Comparison of ENCODE assay signal across 25 cellular contexts in the genomic region with DNA sequence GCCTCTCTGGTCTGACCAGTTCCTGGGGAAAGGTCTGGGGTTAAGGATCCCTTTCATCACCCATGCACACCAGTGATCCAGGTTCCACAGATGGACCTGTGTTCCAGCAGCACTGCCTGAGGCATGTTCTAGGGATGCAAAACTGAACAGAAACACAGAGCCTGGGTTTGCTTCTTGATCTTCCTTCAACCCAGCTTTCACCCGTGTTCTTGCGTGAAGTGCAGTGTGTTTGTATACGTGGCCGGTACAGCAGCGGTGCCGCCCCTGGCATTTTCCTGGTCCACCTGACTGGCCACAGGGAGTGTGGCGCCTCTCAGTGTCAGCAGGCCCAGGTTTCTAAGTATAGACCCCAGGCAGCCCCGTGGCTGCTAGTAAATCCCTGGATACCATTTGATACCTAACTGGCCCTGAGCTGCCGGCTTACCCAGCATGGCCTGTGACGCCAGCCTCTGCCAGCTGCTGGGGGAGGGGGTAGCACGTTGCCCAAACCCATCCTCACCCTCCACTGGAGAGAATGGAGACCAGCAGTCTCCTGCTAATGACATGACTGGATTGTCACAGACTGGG. TPM values are rescaled to one million over a fixed set of nuclear protein-coding genes. Genes with fewer than 3 reads are reported as not detected.
DNase-seq lines count a peak whose midpoint lies in the region; ATAC-seq, FAIRE-seq and TF ChIP-seq lines count a peak whose summit lies in the region.
"Had no signal": no experiment of that assay in that cellular context is flagged by ENCODE, and none has a peak within 500 bp of the region (broad histone marks: within the 10 kb centered on the region; RNA-seq: fewer than 3 reads in every experiment).

No MANE protein-coding gene starts in this region.

- H3K9me3 ChIP-seq in K562 (replicated peaks; ENCODE audit: control insufficient read depth, insufficient read depth, low read depth, low read length) = no peaks in the 10 kb centered on the region
- no peaks in the 10 kb centered on the region for H3K9me3 ChIP-seq in CD4-positive, alpha-beta memory T cell (ENCODE audit: control insufficient read depth in 1 of 2, low read length in 2 of 2)
- H3K9me3 ChIP-seq: breast epithelium, thoracic aorta had no signal

- TF ChIP-seq RAD21 in K562 (CRISPR knock-in tag; conservative IDR thresholded peaks at IDR 0.05 in 1 of 2, IDR thresholded peaks at IDR 0.05 in 1 of 2) = no peak

- WGBS in K562 (ENCODE audit: insufficient coverage, low coverage, missing lambda C conversion rate) = 88% methylated on average over 10 of the region's 11 CpGs

- peaks cover 91% of the 10 kb centered on the region for H3K4me1 Mint-ChIP-seq in stimulated activated naive CD8-positive, alpha-beta T cell treated with anti-CD3 and anti-CD28 coated beads, Interleukin-15, Interleukin-2, amounts not matched to agents 100 ng/mL and 50 ng/mL, for 24 hours (ENCODE audit: low read depth)
- H3K4me1 Mint-ChIP-seq in natural killer cell = peaks cover 67 to 72% of the 10 kb centered on the region in 2 donors
- peaks cover 9 to 16% (median 11%) of the 10 kb centered on the region in 4 donors for H3K4me1 Mint-ChIP-seq in CD4-positive, alpha-beta memory T cell

- peak overlapping the region; percentile 92 for H3K27ac ChIP-seq in K562 (ENCODE audit: extremely low read depth, low read depth, low read length)
- H3K27ac ChIP-seq in CD4-positive, alpha-beta memory T cell (ENCODE audit: low read depth, low read length) = no peak overlapping the region
- H3K27ac ChIP-seq: breast epithelium, epithelial cell of prostate, thoracic aorta had no signal

- H3K4me3 Mint-ChIP-seq in stimulated activated naive CD8-positive, alpha-beta T cell treated with anti-CD3 and anti-CD28 coated beads, Interleukin-15, Interleukin-2, amounts not matched to agents 100 ng/mL and 50 ng/mL, for 24 hours = no peak overlapping the region
- no peak overlapping the region for H3K4me3 Mint-ChIP-seq in natural killer cell
- H3K4me3 Mint-ChIP-seq in CD4-positive, alpha-beta memory T cell = no peak overlapping the region
- H3K4me3 Mint-ChIP-seq: activated naive CD8-positive, alpha-beta T cell treated with anti-CD3 and anti-CD28 coated beads, Interleukin-2, amount 10 ng/mL, durations not matched to agents 7 days and 5 days; nephron progenitor cell had no signal

- CTCF ChIA-PET in K562 (lab: Yijun Ruan, JAX; ENCODE audit: low intra/inter-chr PET ratio) (no interaction called here), GM10248 (lab: Yijun Ruan, JAX) (interaction anchor here (12.2 kb wide), 1 partner anchor 29 kb away, joined by 125 read pairs; no protein-coding TSS in a partner anchor)
- CTCF ChIA-PET in CD4-positive, alpha-beta memory T cell (lab: Charles Lee; ENCODE audit: partially characterized antibody) = no interaction called here

- TF ChIP-seq CTCF in K562 (IDR thresholded peaks at IDR 0.05 in 2 of 3, conservative IDR thresholded peaks at IDR 0.05 in 1 of 3; ENCODE audit: insufficient read depth in 2 of 3, low read depth in 1 of 3, low read length in 3 of 3) (no peak), natural killer cell (IDR thresholded peaks at IDR 0.05) (no peak), GM10248 (IDR thresholded peaks at IDR 0.05; ENCODE audit: control extremely low read depth, extremely low read depth, low read depth, missing control alignments) (no peak)

- TF ChIP-seq POLR2A in K562 (conservative IDR thresholded peaks at IDR 0.05) = no peak

- no peak for ATAC-seq in stimulated activated naive CD8-positive, alpha-beta T cell treated with anti-CD3 and anti-CD28 coated beads, Interleukin-15, Interleukin-2, amounts not matched to agents 100 U/mL and 50 U/mL, for 24 hours
- ATAC-seq in K562 (no peak), natural killer cell (no peak)

- intact Hi-C loops in K562 (cut with micrococcal nuclease) = loop anchor here (2.0 to 10.0 kb wide), 4 partner anchors 77 to 487 kb away; no protein-coding TSS in a partner anchor
- intact Hi-C loops in natural killer cell (cut with micrococcal nuclease) = no loop called here
- intact Hi-C loops in CD4-positive, alpha-beta memory T cell (cut with micrococcal nuclease) = no loop called here

- in situ Hi-C loops in K562 (cut with MboI) = no loop called here

- peaks cover 7% of the 10 kb centered on the region; the same call in 2 of the 3 replicates for H3K36me3 ChIP-seq in K562 (ENCODE audit: control insufficient read depth, insufficient read depth, low read length)
- H3K36me3 ChIP-seq in CD4-positive, alpha-beta memory T cell (ENCODE audit: insufficient read depth, low read length) = no peaks in the 10 kb centered on the region
- H3K36me3 ChIP-seq: breast epithelium, thoracic aorta had no signal

- no peak for FAIRE-seq in K562 (lab: Jason Lieb, UNC)
- FAIRE-seq: GM18507 had no signal

- H3K27ac Mint-ChIP-seq in stimulated activated naive CD8-positive, alpha-beta T cell treated with anti-CD3 and anti-CD28 coated beads, Interleukin-15, Interleukin-2, amounts not matched to agents 100 ng/mL and 50 ng/mL, for 24 hours = peak overlapping the region; percentile 72
- peak overlapping the region; percentile 93 to 94 for H3K27ac Mint-ChIP-seq in natural killer cell
- H3K27ac Mint-ChIP-seq in CD4-positive, alpha-beta memory T cell = peak overlapping the region in 1 of 7 donors; percentile 58
- H3K27ac Mint-ChIP-seq: nephron progenitor cell, progenitor cell of endocrine pancreas had no signal

- H2AFZ ChIP-seq in K562 (ENCODE audit: low read depth, low read length) = no peak overlapping the region

- peaks cover 33% of the 10 kb centered on the region for H3K36me3 Mint-ChIP-seq in stimulated activated naive CD8-positive, alpha-beta T cell treated with anti-CD3 and anti-CD28 coated beads, Interleukin-15, Interleukin-2, amounts not matched to agents 100 ng/mL and 50 ng/mL, for 24 hours (ENCODE audit: low read depth)
- H3K36me3 Mint-ChIP-seq in natural killer cell = no peaks in the 10 kb centered on the region
- H3K36me3 Mint-ChIP-seq in CD4-positive, alpha-beta memory T cell = peaks cover 4 to 5% of the 10 kb centered on the region in 2 donors

- POLR2A ChIA-PET in K562 (lab: Yijun Ruan, JAX) = interaction anchor here (0.7 kb wide), 1 partner anchor 66 kb away, joined by 3 read pairs; no protein-coding TSS in a partner anchor
- POLR2A ChIA-PET in GM10248 (lab: Yijun Ruan, JAX) = no interaction called here
- POLR2A ChIA-PET in CD4-positive, alpha-beta memory T cell (lab: Charles Lee; ENCODE audit: partially characterized antibody) = no interaction called here

- H3K9me1 ChIP-seq in K562 (ENCODE audit: control insufficient read depth, insufficient read depth, low read length) = peaks cover 4% of the 10 kb centered on the region

- H3K79me2 ChIP-seq in K562 (ENCODE audit: control insufficient read depth, insufficient read depth, low read length) = peaks cover 96% of the 10 kb centered on the region

- no peak overlapping the region for H3K4me3 ChIP-seq in K562
- H3K4me3 ChIP-seq in CD4-positive, alpha-beta memory T cell (ENCODE audit: low read length in 2 of 2) = no peak overlapping the region
- H3K4me3 ChIP-seq: breast epithelium, SK-N-MC, thoracic aorta had no signal

- H3K4me1 ChIP-seq in K562 (replicated peaks in 1 of 2; ENCODE audit: control insufficient read depth in 2 of 2, insufficient read depth in 2 of 2, low read length in 2 of 2) = peaks cover 67 to 98% of the 10 kb centered on the region in 2 experiments
- H3K4me1 ChIP-seq in CD4-positive, alpha-beta memory T cell (ENCODE audit: insufficient read depth, low read length) = peaks cover 5% of the 10 kb centered on the region
- H3K4me1 ChIP-seq: breast epithelium had no signal

- no peaks in the 10 kb centered on the region for H3K9me3 Mint-ChIP-seq in stimulated activated naive CD8-positive, alpha-beta T cell treated with anti-CD3 and anti-CD28 coated beads, Interleukin-15, Interleukin-2, amounts not matched to agents 100 ng/mL and 50 ng/mL, for 24 hours
- H3K9me3 Mint-ChIP-seq in natural killer cell = no peaks in the 10 kb centered on the region
- H3K9me3 Mint-ChIP-seq in CD4-positive, alpha-beta memory T cell = no peaks in the 10 kb centered on the region
- H3K9me3 Mint-ChIP-seq: activated naive CD8-positive, alpha-beta T cell treated with anti-CD3 and anti-CD28 coated beads, Interleukin-2, amount 10 ng/mL, durations not matched to agents 7 days and 5 days; nephron progenitor cell had no signal

- H3K9ac ChIP-seq in K562 (ENCODE audit: insufficient read depth in 1 of 2, low read depth in 2 of 2, low read length in 2 of 2) = peak overlapping the region; percentile 80 to 87

- DNase-seq in stimulated activated naive CD8-positive, alpha-beta T cell treated with anti-CD3 and anti-CD28 coated beads, Interleukin-15, Interleukin-2, amounts not matched to agents 100 U/mL and 50 U/mL, for 24 hours = no peak
- no peak for DNase-seq in K562 (ENCODE audit: extremely low read depth in 1 of 4, low spot score in 3 of 4)
- DNase-seq in natural killer cell = no peak
- DNase-seq in GM10248 (ENCODE audit: extremely low spot score) = no peak
- no peak for DNase-seq in nucleus accumbens (lab: John Stamatoyannopoulos, UW)
- DNase-seq in CD4-positive, alpha-beta memory T cell = no peak
- DNase-seq: activated CD8-positive, alpha-beta memory T cell treated with anti-CD3 and anti-CD28 coated beads, Interleukin-2, amount 50 U/mL, for 48 hours; activated naive CD8-positive, alpha-beta T cell treated with anti-CD3 and anti-CD28 coated beads, Interleukin-2, amount 10 ng/mL, durations not matched to agents 7 days and 5 days; COR-L47; EL; foreskin fibroblast; KBM-7; kidney glomerular epithelial cell; MV-4-11; NCI-H1694 treated with DMSO at 0.1 percent for 48 hours; NCI-H226; nephron progenitor cell; T-helper 9 cell had no signal

- no peak overlapping the region; the same call in 1 of the 2 replicates for H3K4me2 ChIP-seq in K562 (ENCODE audit: insufficient read depth, low read length)

- no TSS peak for BruUV-seq in K562 (replicated peaks; lab: Mats Ljungman, UMichigan)

- H4K20me1 ChIP-seq in K562 (replicated peaks; ENCODE audit: control insufficient read depth, insufficient read depth, low read length) = no peaks in the 10 kb centered on the region

- no peak for TF ChIP-seq EP300 in K562 (IDR thresholded peaks at IDR 0.05; ENCODE audit: low read length)

- no peaks in the 10 kb centered on the region for H3K27me3 Mint-ChIP-seq in stimulated activated naive CD8-positive, alpha-beta T cell treated with anti-CD3 and anti-CD28 coated beads, Interleukin-15, Interleukin-2, amounts not matched to agents 100 ng/mL and 50 ng/mL, for 24 hours
- no peaks in the 10 kb centered on the region for H3K27me3 Mint-ChIP-seq in natural killer cell (ENCODE audit: low read depth in 2 of 2)
- no peaks in the 10 kb centered on the region for H3K27me3 Mint-ChIP-seq in CD4-positive, alpha-beta memory T cell
- H3K27me3 Mint-ChIP-seq: activated naive CD8-positive, alpha-beta T cell treated with anti-CD3 and anti-CD28 coated beads, Interleukin-2, amount 10 ng/mL, durations not matched to agents 7 days and 5 days; progenitor cell of endocrine pancreas had no signal

- no peaks in the 10 kb centered on the region for H3K27me3 ChIP-seq in K562 (ENCODE audit: control insufficient read depth in 2 of 2, insufficient read depth in 2 of 2, low read length in 2 of 2)
- no peaks in the 10 kb centered on the region for H3K27me3 ChIP-seq in CD4-positive, alpha-beta memory T cell (ENCODE audit: insufficient read depth, low read length)
- H3K27me3 ChIP-seq: breast epithelium had no signal

RNA-seq across cellular contexts. Expression of a gene that starts 59.3 kb away (rescaled TPM):
- total RNA-seq in K562 (2011; cell fraction: chromatin; rRNA removed; ENCODE audit: low replicate concordance) = 22.6 and 54.0 TPM in 2 replicates
- 22.5 and 24.7 TPM in 2 replicates for total RNA-seq in K562 (2011; cell fraction: nucleolus; rRNA removed)
- total RNA-seq in K562 (2011; cell fraction: nucleoplasm; rRNA removed) = 26.1 and 40.6 TPM in 2 replicates
- total RNA-seq in K562 (2014; rRNA removed) = 2.8 and 3.0 TPM in 2 replicates
- total RNA-seq in K562 (2014; rRNA removed; fragmentation: Illumina TruSeq; extraction: Trizol) = 1.7 and 2.0 TPM in 2 replicates
- total RNA-seq in K562 (2015; rRNA removed; fragmentation: Illumina TruSeq; extraction: Trizol) = 3.7 and 4.8 TPM in 2 replicates
- 4.6 and 5.0 TPM in 2 replicates for total RNA-seq in K562 (2021)
- polyA plus RNA-seq in K562 (2011; rRNA removed) = 1.5 and 7.3 TPM in 2 replicates
- 3.5 and 4.4 TPM in 2 replicates for polyA plus RNA-seq in K562 (2011; cell fraction: cytosol; rRNA removed)
- polyA plus RNA-seq in K562 (2011; cell fraction: nucleus; rRNA removed) = 11.1 and 15.7 TPM in 2 replicates
- 9.1 and 14.2 TPM in 2 replicates for polyA plus RNA-seq in K562 (2012)
- polyA plus RNA-seq in K562 (2014; fragmentation: Illumina TruSeq; extraction: Trizol) = 3.8 and 5.8 TPM in 2 replicates
- polyA plus RNA-seq in K562 (2014; fragmentation: Nextera tagmentation; extraction: Ambion mirVana) = under 1 TPM; 0.45 to 0.77 TPM
- 5.6 and 6.9 TPM in 2 replicates for polyA plus RNA-seq in K562 (2014; rRNA removed)
- polyA minus RNA-seq in K562 (2011; rRNA and poly(A)+ RNA removed) = 3.0 and 4.4 TPM in 2 replicates
- 1.9 and 2.5 TPM in 2 replicates for polyA minus RNA-seq in K562 (2011; cell fraction: cytosol; rRNA and poly(A)+ RNA removed)
- polyA minus RNA-seq in K562 (2011; cell fraction: nucleus; rRNA and poly(A)+ RNA removed) = 3.1 and 7.2 TPM in 2 replicates
- total RNA-seq in natural killer cell = 100 to 1,000 TPM in 2 of 3 donors, 10 to 100 TPM in 1; 83.4 to 142 (median 102) TPM
- 10 to 100 TPM; 19.9 to 24.6 TPM for total RNA-seq in CD4-positive, alpha-beta memory T cell
- polyA plus RNA-seq in CD4-positive, alpha-beta memory T cell = 10 to 100 TPM; 24.1 to 33.2 TPM
